Comparison of ENCODE assay signal across 28 cellular contexts in the genomic region with DNA sequence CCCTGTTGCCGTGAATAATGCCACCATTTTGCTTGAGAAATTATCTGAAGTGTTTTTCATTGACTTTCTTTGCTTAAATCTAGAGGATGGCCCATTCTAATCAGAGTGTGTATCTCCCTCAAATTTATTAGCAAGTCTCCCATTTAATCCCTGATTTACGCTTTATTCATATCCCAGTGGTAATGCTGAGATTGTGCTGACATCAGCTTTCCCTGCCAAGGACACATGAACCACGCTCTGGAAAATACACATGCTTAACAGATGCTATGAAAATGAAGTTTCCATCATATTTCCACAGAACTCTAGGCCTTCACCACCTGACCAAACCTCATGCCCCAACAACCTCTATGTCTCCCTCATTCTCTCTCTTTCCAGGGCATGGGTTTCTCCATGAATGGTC.
"Had no signal": no experiment of that assay in that cellular context is flagged by ENCODE, and none has a peak within 500 bp of the region (broad histone marks: within the 10 kb centered on the region; RNA-seq: fewer than 3 reads in every experiment).

No MANE protein-coding gene starts in this region.

- FAIRE-seq: colon, endometrium, endothelial cell of umbilical vein, frontal cortex had no signal

- H3K27me3 ChIP-seq: colonic mucosa, dorsolateral prefrontal cortex, esophagus muscularis mucosa, esophagus squamous epithelium, foreskin keratinocyte, gastrocnemius medialis, gastroesophageal sphincter, heart left ventricle had no signal

- H3K27ac ChIP-seq: colonic mucosa, coronary artery, dorsolateral prefrontal cortex, epithelial cell of prostate, esophagus muscularis mucosa, esophagus squamous epithelium, foreskin keratinocyte, gastrocnemius medialis, gastroesophageal sphincter, heart left ventricle, heart right ventricle had no signal

- DNase-seq: colonic mucosa; cortex of kidney; dermis blood vessel endothelial cell; dorsolateral prefrontal cortex; effector CD4-positive, alpha-beta T cell; effector CD8-positive, alpha-beta T cell; effector memory CD4-positive, alpha-beta T cell; effector memory CD8-positive, alpha-beta T cell; endodermal cell; erythroblast; esophagus squamous epithelium; foreskin fibroblast; foreskin keratinocyte; foreskin melanocyte; gastrocnemius medialis; glutamatergic neuron; head of caudate nucleus; heart left ventricle; heart right ventricle had no signal

- H3K4me1 ChIP-seq: colonic mucosa, esophagus muscularis mucosa, esophagus squamous epithelium, foreskin keratinocyte, gastrocnemius medialis, gastroesophageal sphincter, heart left ventricle, heart right ventricle had no signal

- H3K9me3 ChIP-seq: colonic mucosa, esophagus muscularis mucosa, esophagus squamous epithelium, gastrocnemius medialis, gastroesophageal sphincter, heart left ventricle, heart right ventricle had no signal

- ATAC-seq: effector memory CD8-positive, alpha-beta T cell; esophagus mucosa; foreskin keratinocyte; gastrocnemius medialis; gastroesophageal sphincter; heart left ventricle; heart right ventricle had no signal

- H3K4me3 ChIP-seq: colonic mucosa, coronary artery, dorsolateral prefrontal cortex, esophagus muscularis mucosa, esophagus squamous epithelium, gastrocnemius medialis, gastroesophageal sphincter, heart left ventricle, heart right ventricle had no signal

- H3K36me3 ChIP-seq: colonic mucosa, esophagus muscularis mucosa, esophagus squamous epithelium, gastrocnemius medialis, gastroesophageal sphincter, heart left ventricle, heart right ventricle had no signal
